In genomic region chr16:4064950-4065352, GRCh38 we compare ENCODE assay signal across 10 cellular contexts. TPM values are rescaled to one million over a fixed set of nuclear protein-coding genes. Genes with fewer than 3 reads are reported as not detected.
DNase-seq lines count a peak whose midpoint lies in the region; ATAC-seq and TF ChIP-seq lines count a peak whose summit lies in the region.
"Had no signal": no experiment of that assay in that cellular context is flagged by ENCODE, and none has a peak within 500 bp of the region (broad histone marks: within the 10 kb centered on the region; RNA-seq: fewer than 3 reads in every experiment).

No MANE protein-coding gene starts in this region.

- WGBS in esophagus squamous epithelium, 2 donors = 68 to 74% methylated on average over 11 of the region's 11 CpGs

- intact Hi-C loops in activated CD4-positive, alpha-beta memory T cell treated with anti-CD3 and anti-CD28 coated beads for 36 hours (cut with micrococcal nuclease) = no loop called here
- intact Hi-C loops in esophagus squamous epithelium (cut with DNase I) = no loop called here

- POLR2A ChIA-PET in activated CD4-positive, alpha-beta memory T cell treated with anti-CD3 and anti-CD28 coated beads for 36 hours (lab: Charles Lee) = interaction anchor here (0.5 kb wide), 1 partner anchor 17 kb away, joined by 3 read pairs; no protein-coding TSS in a partner anchor

- peaks cover 37% of the 10 kb centered on the region for H3K9me3 Mint-ChIP-seq in activated CD4-positive, alpha-beta memory T cell treated with anti-CD3 and anti-CD28 coated beads for 36 hours

- no peaks in the 10 kb centered on the region for H3K36me3 ChIP-seq in MM.1S (replicated peaks; ENCODE audit: insufficient read depth, low read length)
- H3K36me3 ChIP-seq in esophagus squamous epithelium = no peaks in the 10 kb centered on the region

- H3K9me3 ChIP-seq in MM.1S (replicated peaks; ENCODE audit: insufficient read depth, low read length) = no peaks in the 10 kb centered on the region
- H3K9me3 ChIP-seq in esophagus squamous epithelium = peaks cover 0 to 24% (median 0%) of the 10 kb centered on the region in 3 donors

- TF ChIP-seq CTCF in MM.1S (IDR thresholded peaks at IDR 0.05; ENCODE audit: low read length) (no peak), esophagus squamous epithelium (IDR thresholded peaks at IDR 0.05) (no peak)

- ATAC-seq in GM19351 (IDR thresholded peaks at IDR 0.05; ENCODE audit: unreplicated experiment) (no peak), GM19455 (IDR thresholded peaks at IDR 0.05; ENCODE audit: unreplicated experiment) (no peak)

- peaks cover 9% of the 10 kb centered on the region for H3K4me1 Mint-ChIP-seq in activated CD4-positive, alpha-beta memory T cell treated with anti-CD3 and anti-CD28 coated beads for 36 hours (ENCODE audit: low read depth)

- H3K9ac ChIP-seq in MM.1S (ENCODE audit: low read length) = no peak overlapping the region

- no peaks in the 10 kb centered on the region for H3K9me2 ChIP-seq in MM.1S (replicated peaks; ENCODE audit: insufficient read depth, low read length)

- peak overlapping the region; percentile 22; the same call in 1 of the 2 replicates for H3K4me3 ChIP-seq in MM.1S (ENCODE audit: low read length)
- peak overlapping the region in 3 of 4 donors; percentile 2 to 16 (median 5) for H3K4me3 ChIP-seq in esophagus squamous epithelium

- CTCF ChIA-PET in activated CD4-positive, alpha-beta memory T cell treated with anti-CD3 and anti-CD28 coated beads for 36 hours (lab: Charles Lee) = no interaction called here

- H3K79me2 ChIP-seq in MM.1S (ENCODE audit: low read length) = no peaks in the 10 kb centered on the region

- H3K4me2 ChIP-seq in MM.1S (ENCODE audit: low read depth, low read length) = peak overlapping the region; percentile 54

- peak overlapping the region; percentile 70 for H3K4me3 Mint-ChIP-seq in activated CD4-positive, alpha-beta memory T cell treated with anti-CD3 and anti-CD28 coated beads for 36 hours

- H3K27ac ChIP-seq in MM.1S (ENCODE audit: low read length) (no peak overlapping the region), esophagus squamous epithelium (no peak overlapping the region)
- H3K27ac ChIP-seq: HL-60, VCaP had no signal

- H3K4me1 ChIP-seq in MM.1S (ENCODE audit: low read length) = peaks cover 4% of the 10 kb centered on the region; the same call in 1 of the 2 replicates
- H3K4me1 ChIP-seq in esophagus squamous epithelium = peaks cover 0 to 4% (median 0%) of the 10 kb centered on the region in 3 donors

- DNase-seq in MM.1S = peak; percentile 26
- DNase-seq in activated CD4-positive, alpha-beta memory T cell treated with anti-CD3 and anti-CD28 coated beads for 36 hours = peak; percentile 65
- DNase-seq in esophagus squamous epithelium (lab: John Stamatoyannopoulos, UW) = no peak
- DNase-seq in stimulated activated CD8-positive, alpha-beta memory T cell treated with anti-CD3 and anti-CD28 coated beads, Interleukin-4, amount 100 ng/mL, for 24 hours (ENCODE audit: low read depth) = peak; percentile 4
- DNase-seq in NCI-H2081 treated with DMSO at 0.1 percent for 48 hours (lab: John Stamatoyannopoulos, UW) = no peak
- no peak for DNase-seq in NCI-H446 treated with DMSO at 0.1 percent for 48 hours (lab: John Stamatoyannopoulos, UW)

- no peak overlapping the region for H3K27ac Mint-ChIP-seq in activated CD4-positive, alpha-beta memory T cell treated with anti-CD3 and anti-CD28 coated beads for 36 hours

- peaks cover 27% of the 10 kb centered on the region for H3K36me3 Mint-ChIP-seq in activated CD4-positive, alpha-beta memory T cell treated with anti-CD3 and anti-CD28 coated beads for 36 hours

- H3F3A ChIP-seq in MM.1S (ENCODE audit: insufficient read depth, low read length) = no peaks in the 10 kb centered on the region

- no peak overlapping the region for H2AFZ ChIP-seq in MM.1S (ENCODE audit: low read length)

- no peak for TF ChIP-seq POLR2A in esophagus squamous epithelium (IDR thresholded peaks at IDR 0.05)

- H3K27me3 Mint-ChIP-seq in activated CD4-positive, alpha-beta memory T cell treated with anti-CD3 and anti-CD28 coated beads for 36 hours = peaks cover 2% of the 10 kb centered on the region

- peaks cover 36% of the 10 kb centered on the region for H3K27me3 ChIP-seq in MM.1S (replicated peaks; ENCODE audit: insufficient read depth, low read length)
- H3K27me3 ChIP-seq in esophagus squamous epithelium = no peaks in the 10 kb centered on the region

- H4K20me1 ChIP-seq in MM.1S (ENCODE audit: insufficient read depth, low read length) = no peaks in the 10 kb centered on the region

RNA-seq across cellular contexts. Expression of gene ADCY9, which starts 51.3 kb away (rescaled TPM):
- 1 to 10 TPM; 3.8 to 4.9 TPM for total RNA-seq in activated CD4-positive, alpha-beta memory T cell treated with anti-CD3 and anti-CD28 coated beads for 36 hours
- total RNA-seq in esophagus squamous epithelium = 10 to 100 TPM in 2 of 4 donors, 1 to 10 TPM in 2; 6.3 to 22.3 (median 11.2) TPM

Comparison
In these comparisons a context has a peak if more than half of its experiments do, and no peak if none do; other contexts are left out.
1. DNase-seq: peak in MM.1S (single experiment), activated CD4-positive, alpha-beta memory T cell treated with anti-CD3 and anti-CD28 coated beads for 36 hours (single experiment) and stimulated activated CD8-positive, alpha-beta memory T cell treated with anti-CD3 and anti-CD28 coated beads, Interleukin-4, amount 100 ng/mL, for 24 hours (single experiment); none in esophagus squamous epithelium (single experiment), NCI-H2081 treated with DMSO at 0.1 percent for 48 hours (single experiment) and NCI-H446 treated with DMSO at 0.1 percent for 48 hours (single experiment).